ENCODE assay signal across 1 cellular context in the genomic region with DNA sequence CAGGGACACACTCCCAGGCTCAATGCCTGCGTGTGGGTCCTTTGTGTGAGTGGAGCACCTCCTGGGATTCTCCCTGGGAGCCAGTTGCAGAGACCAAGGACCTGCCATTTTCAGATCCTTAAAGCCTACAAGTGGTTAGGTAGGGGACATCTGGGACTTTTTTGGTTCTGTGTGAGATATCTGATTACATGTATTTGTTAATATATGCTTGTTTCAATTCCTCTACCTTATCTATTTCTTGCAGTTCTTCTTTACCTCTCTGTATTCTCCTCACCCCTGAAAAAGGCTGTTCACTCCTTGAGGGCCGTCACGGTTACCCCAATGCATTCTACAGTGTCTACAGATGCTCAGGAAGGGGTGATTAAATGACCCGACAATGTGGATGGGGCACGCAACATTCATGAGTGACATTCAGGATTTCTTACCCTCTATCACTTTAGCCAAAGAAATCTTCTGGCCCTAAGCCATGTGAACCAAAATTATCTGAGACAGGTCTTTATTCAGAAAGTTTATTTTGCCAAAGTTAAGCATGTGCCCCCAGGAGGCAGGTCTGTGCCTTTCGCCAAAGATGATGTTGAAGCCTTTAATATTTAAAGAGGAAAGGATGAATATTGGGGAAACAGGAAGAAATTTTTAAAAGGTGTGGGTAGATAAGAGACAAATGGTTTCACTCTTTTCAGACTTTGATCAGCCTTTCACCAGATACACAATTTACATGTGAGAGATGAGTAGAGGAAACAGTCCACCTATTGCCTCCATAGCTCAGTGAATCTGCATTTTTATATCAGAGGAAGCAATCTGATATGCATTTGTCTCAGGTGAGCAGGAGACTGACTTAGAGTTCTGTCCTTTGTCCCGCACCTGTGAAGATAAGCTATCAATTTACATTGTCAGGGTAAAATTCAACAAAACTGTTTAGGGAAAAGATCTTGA.
A peak's percentile ranks its signal among the peaks of the same experiment; 100 is the strongest.
TF ChIP-seq lines count a peak whose summit lies in the region.

No MANE protein-coding gene starts in this region.

TF ChIP-seq in GM12878, 131 proteins besides CTCF, POLR2A, EP300 and RAD21 (continues in another document):
- TF ChIP-seq SMARCA5 (IDR thresholded peaks at IDR 0.05) (peak; percentile 52; the same call in 1 of the 2 replicates), ETV6 (conservative IDR thresholded peaks at IDR 0.05 in 1 of 2, IDR thresholded peaks at IDR 0.05 in 1 of 2; ENCODE audit: borderline replicate concordance in 1 of 2, low read depth in 1 of 2) (no peak), NRF1 (conservative IDR thresholded peaks at IDR 0.05; ENCODE audit: low read depth, low read length) (no peak), ZNF217 (IDR thresholded peaks at IDR 0.05) (peak; percentile 49; the same call in 1 of the 2 replicates), LARP7 (IDR thresholded peaks at IDR 0.05) (no peak), MYC (IDR thresholded peaks at IDR 0.05; ENCODE audit: insufficient read depth, insufficient read length, insufficient replicate concordance, low read length, severe bottlenecking) (no peak), MYB (IDR thresholded peaks at IDR 0.05; ENCODE audit: borderline replicate concordance, low read depth, low read length) (0 out of 2 replicates have a peak, but pooled peaks have one; percentile 12), POLR2AphosphoS2 (IDR thresholded peaks at IDR 0.05; ENCODE audit: low read depth, low read length) (0 out of 2 replicates have a peak, but pooled peaks have one; percentile 55), FOXK2 (IDR thresholded peaks at IDR 0.05) (no peak), SIX5 (IDR thresholded peaks at IDR 0.05; ENCODE audit: low read depth, low read length, severe bottlenecking) (no peak), KLF5 (IDR thresholded peaks at IDR 0.05; ENCODE audit: partially characterized antibody) (no peak), POLR2AphosphoS5 (IDR thresholded peaks at IDR 0.05; ENCODE audit: low read length) (0 out of 2 replicates have a peak, but pooled peaks have one; percentile 3), ZZZ3 (IDR thresholded peaks at IDR 0.05; ENCODE audit: control insufficient read depth, insufficient read length, low read depth) (no peak), BCL11A (IDR thresholded peaks at IDR 0.05; ENCODE audit: low read depth, low read length) (no peak), RAD51 (IDR thresholded peaks at IDR 0.05) (no peak), RCOR1 (conservative IDR thresholded peaks at IDR 0.05; ENCODE audit: low read depth, low read length) (no peak), HDGF (IDR thresholded peaks at IDR 0.05) (no peak), NR2C1 (IDR thresholded peaks at IDR 0.05) (no peak), KDM1A (IDR thresholded peaks at IDR 0.05; ENCODE audit: borderline replicate concordance) (no peak), BHLHE40 (IDR thresholded peaks at IDR 0.05; ENCODE audit: borderline replicate concordance in 1 of 2, low read depth in 2 of 2, low read length in 1 of 2) (no peak), TBL1XR1 (IDR thresholded peaks at IDR 0.05; ENCODE audit: low read depth, low read length) (no peak), IKZF2 (IDR thresholded peaks at IDR 0.05) (peak; percentile 70 to 84; a peak in 3 of 4 replicates), MEF2B (IDR thresholded peaks at IDR 0.05; ENCODE audit: partially characterized antibody, poor library complexity, severe bottlenecking) (peak; percentile 90), MXI1 (IDR thresholded peaks at IDR 0.05; ENCODE audit: low read depth, low read length) (peak; percentile 66; the same call in 1 of the 2 replicates), SPI1 (IDR thresholded peaks at IDR 0.05; ENCODE audit: borderline replicate concordance, insufficient read depth, low read depth, low read length) (peak; percentile 59; the same call in 1 of the 2 replicates), NR2F1 (conservative IDR thresholded peaks at IDR 0.05) (no peak), ZSCAN29 (IDR thresholded peaks at IDR 0.05) (no peak), GATAD2B (conservative IDR thresholded peaks at IDR 0.05; ENCODE audit: low read depth) (no peak; the same call in 1 of the 2 replicates)
- TF ChIP-seq, protein P1, sequence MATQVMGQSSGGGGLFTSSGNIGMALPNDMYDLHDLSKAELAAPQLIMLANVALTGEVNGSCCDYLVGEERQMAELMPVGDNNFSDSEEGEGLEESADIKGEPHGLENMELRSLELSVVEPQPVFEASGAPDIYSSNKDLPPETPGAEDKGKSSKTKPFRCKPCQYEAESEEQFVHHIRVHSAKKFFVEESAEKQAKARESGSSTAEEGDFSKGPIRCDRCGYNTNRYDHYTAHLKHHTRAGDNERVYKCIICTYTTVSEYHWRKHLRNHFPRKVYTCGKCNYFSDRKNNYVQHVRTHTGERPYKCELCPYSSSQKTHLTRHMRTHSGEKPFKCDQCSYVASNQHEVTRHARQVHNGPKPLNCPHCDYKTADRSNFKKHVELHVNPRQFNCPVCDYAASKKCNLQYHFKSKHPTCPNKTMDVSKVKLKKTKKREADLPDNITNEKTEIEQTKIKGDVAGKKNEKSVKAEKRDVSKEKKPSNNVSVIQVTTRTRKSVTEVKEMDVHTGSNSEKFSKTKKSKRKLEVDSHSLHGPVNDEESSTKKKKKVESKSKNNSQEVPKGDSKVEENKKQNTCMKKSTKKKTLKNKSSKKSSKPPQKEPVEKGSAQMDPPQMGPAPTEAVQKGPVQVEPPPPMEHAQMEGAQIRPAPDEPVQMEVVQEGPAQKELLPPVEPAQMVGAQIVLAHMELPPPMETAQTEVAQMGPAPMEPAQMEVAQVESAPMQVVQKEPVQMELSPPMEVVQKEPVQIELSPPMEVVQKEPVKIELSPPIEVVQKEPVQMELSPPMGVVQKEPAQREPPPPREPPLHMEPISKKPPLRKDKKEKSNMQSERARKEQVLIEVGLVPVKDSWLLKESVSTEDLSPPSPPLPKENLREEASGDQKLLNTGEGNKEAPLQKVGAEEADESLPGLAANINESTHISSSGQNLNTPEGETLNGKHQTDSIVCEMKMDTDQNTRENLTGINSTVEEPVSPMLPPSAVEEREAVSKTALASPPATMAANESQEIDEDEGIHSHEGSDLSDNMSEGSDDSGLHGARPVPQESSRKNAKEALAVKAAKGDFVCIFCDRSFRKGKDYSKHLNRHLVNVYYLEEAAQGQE (IDR thresholded peaks at IDR 0.05; ENCODE audit: low read depth, low read length) = no peak
- TF ChIP-seq, protein P2, sequence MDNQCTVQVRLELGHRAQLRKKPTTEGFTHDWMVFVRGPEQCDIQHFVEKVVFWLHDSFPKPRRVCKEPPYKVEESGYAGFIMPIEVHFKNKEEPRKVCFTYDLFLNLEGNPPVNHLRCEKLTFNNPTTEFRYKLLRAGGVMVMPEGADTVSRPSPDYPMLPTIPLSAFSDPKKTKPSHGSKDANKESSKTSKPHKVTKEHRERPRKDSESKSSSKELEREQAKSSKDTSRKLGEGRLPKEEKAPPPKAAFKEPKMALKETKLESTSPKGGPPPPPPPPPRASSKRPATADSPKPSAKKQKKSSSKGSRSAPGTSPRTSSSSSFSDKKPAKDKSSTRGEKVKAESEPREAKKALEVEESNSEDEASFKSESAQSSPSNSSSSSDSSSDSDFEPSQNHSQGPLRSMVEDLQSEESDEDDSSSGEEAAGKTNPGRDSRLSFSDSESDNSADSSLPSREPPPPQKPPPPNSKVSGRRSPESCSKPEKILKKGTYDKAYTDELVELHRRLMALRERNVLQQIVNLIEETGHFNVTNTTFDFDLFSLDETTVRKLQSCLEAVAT (IDR thresholded peaks at IDR 0.05) = no peak
- TF ChIP-seq, protein P3, sequence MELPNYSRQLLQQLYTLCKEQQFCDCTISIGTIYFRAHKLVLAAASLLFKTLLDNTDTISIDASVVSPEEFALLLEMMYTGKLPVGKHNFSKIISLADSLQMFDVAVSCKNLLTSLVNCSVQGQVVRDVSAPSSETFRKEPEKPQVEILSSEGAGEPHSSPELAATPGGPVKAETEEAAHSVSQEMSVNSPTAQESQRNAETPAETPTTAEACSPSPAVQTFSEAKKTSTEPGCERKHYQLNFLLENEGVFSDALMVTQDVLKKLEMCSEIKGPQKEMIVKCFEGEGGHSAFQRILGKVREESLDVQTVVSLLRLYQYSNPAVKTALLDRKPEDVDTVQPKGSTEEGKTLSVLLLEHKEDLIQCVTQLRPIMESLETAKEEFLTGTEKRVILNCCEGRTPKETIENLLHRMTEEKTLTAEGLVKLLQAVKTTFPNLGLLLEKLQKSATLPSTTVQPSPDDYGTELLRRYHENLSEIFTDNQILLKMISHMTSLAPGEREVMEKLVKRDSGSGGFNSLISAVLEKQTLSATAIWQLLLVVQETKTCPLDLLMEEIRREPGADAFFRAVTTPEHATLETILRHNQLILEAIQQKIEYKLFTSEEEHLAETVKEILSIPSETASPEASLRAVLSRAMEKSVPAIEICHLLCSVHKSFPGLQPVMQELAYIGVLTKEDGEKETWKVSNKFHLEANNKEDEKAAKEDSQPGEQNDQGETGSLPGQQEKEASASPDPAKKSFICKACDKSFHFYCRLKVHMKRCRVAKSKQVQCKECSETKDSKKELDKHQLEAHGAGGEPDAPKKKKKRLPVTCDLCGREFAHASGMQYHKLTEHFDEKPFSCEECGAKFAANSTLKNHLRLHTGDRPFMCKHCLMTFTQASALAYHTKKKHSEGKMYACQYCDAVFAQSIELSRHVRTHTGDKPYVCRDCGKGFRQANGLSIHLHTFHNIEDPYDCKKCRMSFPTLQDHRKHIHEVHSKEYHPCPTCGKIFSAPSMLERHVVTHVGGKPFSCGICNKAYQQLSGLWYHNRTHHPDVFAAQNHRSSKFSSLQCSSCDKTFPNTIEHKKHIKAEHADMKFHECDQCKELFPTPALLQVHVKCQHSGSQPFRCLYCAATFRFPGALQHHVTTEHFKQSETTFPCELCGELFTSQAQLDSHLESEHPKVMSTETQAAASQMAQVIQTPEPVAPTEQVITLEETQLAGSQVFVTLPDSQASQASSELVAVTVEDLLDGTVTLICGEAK (IDR thresholded peaks at IDR 0.05; ENCODE audit: borderline replicate concordance) = no peak
- TF ChIP-seq, protein P4, sequence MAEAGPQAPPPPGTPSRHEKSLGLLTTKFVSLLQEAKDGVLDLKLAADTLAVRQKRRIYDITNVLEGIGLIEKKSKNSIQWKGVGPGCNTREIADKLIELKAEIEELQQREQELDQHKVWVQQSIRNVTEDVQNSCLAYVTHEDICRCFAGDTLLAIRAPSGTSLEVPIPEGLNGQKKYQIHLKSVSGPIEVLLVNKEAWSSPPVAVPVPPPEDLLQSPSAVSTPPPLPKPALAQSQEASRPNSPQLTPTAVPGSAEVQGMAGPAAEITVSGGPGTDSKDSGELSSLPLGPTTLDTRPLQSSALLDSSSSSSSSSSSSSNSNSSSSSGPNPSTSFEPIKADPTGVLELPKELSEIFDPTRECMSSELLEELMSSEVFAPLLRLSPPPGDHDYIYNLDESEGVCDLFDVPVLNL (IDR thresholded peaks at IDR 0.05; ENCODE audit: low read depth, low read length) = no peak
- TF ChIP-seq, protein P5, sequence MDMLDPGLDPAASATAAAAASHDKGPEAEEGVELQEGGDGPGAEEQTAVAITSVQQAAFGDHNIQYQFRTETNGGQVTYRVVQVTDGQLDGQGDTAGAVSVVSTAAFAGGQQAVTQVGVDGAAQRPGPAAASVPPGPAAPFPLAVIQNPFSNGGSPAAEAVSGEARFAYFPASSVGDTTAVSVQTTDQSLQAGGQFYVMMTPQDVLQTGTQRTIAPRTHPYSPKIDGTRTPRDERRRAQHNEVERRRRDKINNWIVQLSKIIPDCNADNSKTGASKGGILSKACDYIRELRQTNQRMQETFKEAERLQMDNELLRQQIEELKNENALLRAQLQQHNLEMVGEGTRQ (IDR thresholded peaks at IDR 0.05; ENCODE audit: borderline replicate concordance, low read depth, low read length) = no peak
- TF ChIP-seq, protein P6, sequence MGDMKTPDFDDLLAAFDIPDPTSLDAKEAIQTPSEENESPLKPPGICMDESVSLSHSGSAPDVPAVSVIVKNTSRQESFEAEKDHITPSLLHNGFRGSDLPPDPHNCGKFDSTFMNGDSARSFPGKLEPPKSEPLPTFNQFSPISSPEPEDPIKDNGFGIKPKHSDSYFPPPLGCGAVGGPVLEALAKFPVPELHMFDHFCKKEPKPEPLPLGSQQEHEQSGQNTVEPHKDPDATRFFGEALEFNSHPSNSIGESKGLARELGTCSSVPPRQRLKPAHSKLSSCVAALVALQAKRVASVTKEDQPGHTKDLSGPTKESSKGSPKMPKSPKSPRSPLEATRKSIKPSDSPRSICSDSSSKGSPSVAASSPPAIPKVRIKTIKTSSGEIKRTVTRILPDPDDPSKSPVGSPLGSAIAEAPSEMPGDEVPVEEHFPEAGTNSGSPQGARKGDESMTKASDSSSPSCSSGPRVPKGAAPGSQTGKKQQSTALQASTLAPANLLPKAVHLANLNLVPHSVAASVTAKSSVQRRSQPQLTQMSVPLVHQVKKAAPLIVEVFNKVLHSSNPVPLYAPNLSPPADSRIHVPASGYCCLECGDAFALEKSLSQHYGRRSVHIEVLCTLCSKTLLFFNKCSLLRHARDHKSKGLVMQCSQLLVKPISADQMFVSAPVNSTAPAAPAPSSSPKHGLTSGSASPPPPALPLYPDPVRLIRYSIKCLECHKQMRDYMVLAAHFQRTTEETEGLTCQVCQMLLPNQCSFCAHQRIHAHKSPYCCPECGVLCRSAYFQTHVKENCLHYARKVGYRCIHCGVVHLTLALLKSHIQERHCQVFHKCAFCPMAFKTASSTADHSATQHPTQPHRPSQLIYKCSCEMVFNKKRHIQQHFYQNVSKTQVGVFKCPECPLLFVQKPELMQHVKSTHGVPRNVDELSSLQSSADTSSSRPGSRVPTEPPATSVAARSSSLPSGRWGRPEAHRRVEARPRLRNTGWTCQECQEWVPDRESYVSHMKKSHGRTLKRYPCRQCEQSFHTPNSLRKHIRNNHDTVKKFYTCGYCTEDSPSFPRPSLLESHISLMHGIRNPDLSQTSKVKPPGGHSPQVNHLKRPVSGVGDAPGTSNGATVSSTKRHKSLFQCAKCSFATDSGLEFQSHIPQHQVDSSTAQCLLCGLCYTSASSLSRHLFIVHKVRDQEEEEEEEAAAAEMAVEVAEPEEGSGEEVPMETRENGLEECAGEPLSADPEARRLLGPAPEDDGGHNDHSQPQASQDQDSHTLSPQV (IDR thresholded peaks at IDR 0.05) = no peak
- TF ChIP-seq, protein P7, sequence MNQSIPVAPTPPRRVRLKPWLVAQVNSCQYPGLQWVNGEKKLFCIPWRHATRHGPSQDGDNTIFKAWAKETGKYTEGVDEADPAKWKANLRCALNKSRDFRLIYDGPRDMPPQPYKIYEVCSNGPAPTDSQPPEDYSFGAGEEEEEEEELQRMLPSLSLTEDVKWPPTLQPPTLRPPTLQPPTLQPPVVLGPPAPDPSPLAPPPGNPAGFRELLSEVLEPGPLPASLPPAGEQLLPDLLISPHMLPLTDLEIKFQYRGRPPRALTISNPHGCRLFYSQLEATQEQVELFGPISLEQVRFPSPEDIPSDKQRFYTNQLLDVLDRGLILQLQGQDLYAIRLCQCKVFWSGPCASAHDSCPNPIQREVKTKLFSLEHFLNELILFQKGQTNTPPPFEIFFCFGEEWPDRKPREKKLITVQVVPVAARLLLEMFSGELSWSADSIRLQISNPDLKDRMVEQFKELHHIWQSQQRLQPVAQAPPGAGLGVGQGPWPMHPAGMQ (IDR thresholded peaks at IDR 0.05; ENCODE audit: borderline replicate concordance) = no peak
- TF ChIP-seq, protein P8, sequence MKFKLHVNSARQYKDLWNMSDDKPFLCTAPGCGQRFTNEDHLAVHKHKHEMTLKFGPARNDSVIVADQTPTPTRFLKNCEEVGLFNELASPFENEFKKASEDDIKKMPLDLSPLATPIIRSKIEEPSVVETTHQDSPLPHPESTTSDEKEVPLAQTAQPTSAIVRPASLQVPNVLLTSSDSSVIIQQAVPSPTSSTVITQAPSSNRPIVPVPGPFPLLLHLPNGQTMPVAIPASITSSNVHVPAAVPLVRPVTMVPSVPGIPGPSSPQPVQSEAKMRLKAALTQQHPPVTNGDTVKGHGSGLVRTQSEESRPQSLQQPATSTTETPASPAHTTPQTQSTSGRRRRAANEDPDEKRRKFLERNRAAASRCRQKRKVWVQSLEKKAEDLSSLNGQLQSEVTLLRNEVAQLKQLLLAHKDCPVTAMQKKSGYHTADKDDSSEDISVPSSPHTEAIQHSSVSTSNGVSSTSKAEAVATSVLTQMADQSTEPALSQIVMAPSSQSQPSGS (IDR thresholded peaks at IDR 0.05; ENCODE audit: low read length) = peak; percentile 68
